8 cellular contexts compared by ENCODE assay signal in genomic region chr11:96156379-96156722, GRCh38.
DNase-seq lines count a peak whose midpoint lies in the region; ATAC-seq and TF ChIP-seq lines count a peak whose summit lies in the region.

No MANE protein-coding gene starts in this region.

- peaks cover 19% of the 10 kb centered on the region for H3K4me1 ChIP-seq in Loucy (ENCODE audit: insufficient read depth, low read length, poor library complexity, severe bottlenecking)
- peaks cover 16 to 41% of the 10 kb centered on the region in 2 donors for H3K4me1 ChIP-seq in adrenal gland (replicated peaks in 1 of 2)

- ATAC-seq in GM21447 (IDR thresholded peaks at IDR 0.05; ENCODE audit: unreplicated experiment): no peak

- no peaks in the 10 kb centered on the region for H3K9me3 ChIP-seq in Loucy (ENCODE audit: insufficient read depth, low read depth, low read length)
- H3K9me3 ChIP-seq in adrenal gland (replicated peaks in 1 of 3): no peaks in the 10 kb centered on the region

- no peaks in the 10 kb centered on the region for H3K27me3 ChIP-seq in Loucy (ENCODE audit: insufficient read depth, low read length, poor library complexity, severe bottlenecking)
- no peaks in the 10 kb centered on the region for H3K27me3 ChIP-seq in adrenal gland
- H3K27me3 ChIP-seq in layer of hippocampus (ENCODE audit: control insufficient read depth, insufficient read depth, low read length): no peaks in the 10 kb centered on the region

- DNase-seq in adrenal gland: no peak
- DNase-seq in stromal cell of bone marrow (ENCODE audit: low read depth): peak; percentile 74
- DNase-seq in retina: no peak
- no peak for DNase-seq in HT-29 (ENCODE audit: low spot score)
- no peak for DNase-seq in NCI-H446 treated with DMSO at 0.1 percent for 48 hours (lab: John Stamatoyannopoulos, UW)

- H3K36me3 ChIP-seq in Loucy (ENCODE audit: insufficient read depth, low read length) (no peaks in the 10 kb centered on the region), adrenal gland (replicated peaks in 1 of 2) (no peaks in the 10 kb centered on the region)

- H3F3A ChIP-seq in Loucy (ENCODE audit: low read depth): no peaks in the 10 kb centered on the region

- intact Hi-C loops in adrenal gland (cut with DNase I): no loop called here

- WGBS in adrenal gland, 4 donors: 6 to 18% (median 9%) methylated on average over 3 of the region's 3 CpGs

- H3K9ac ChIP-seq in Loucy (ENCODE audit: low read depth, low read length, poor library complexity, severe bottlenecking): no peak overlapping the region

- peak in 1 of 2 donors; percentile 31 for TF ChIP-seq POLR2A in adrenal gland (IDR thresholded peaks at IDR 0.05)

- H3K27ac ChIP-seq in adrenal gland: peak overlapping the region; percentile 14 to 95 (median 78)
- peak overlapping the region; percentile 71 for H3K27ac ChIP-seq in layer of hippocampus (ENCODE audit: low read depth, low read length)

- no peak for TF ChIP-seq CTCF in Loucy (conservative IDR thresholded peaks at IDR 0.05; ENCODE audit: low read length)
- TF ChIP-seq CTCF in adrenal gland (IDR thresholded peaks at IDR 0.05): no peak

- H2AFZ ChIP-seq in Loucy (ENCODE audit: low read length): 0 out of 2 replicates have a peak overlapping the region, but pooled peaks have one; percentile 29

- no peaks in the 10 kb centered on the region for H3K79me2 ChIP-seq in Loucy (ENCODE audit: insufficient read depth, low read length)

- no peaks in the 10 kb centered on the region for H3K9me2 ChIP-seq in Loucy (replicated peaks; ENCODE audit: low read depth, low read length)

- H4K20me1 ChIP-seq in Loucy (ENCODE audit: insufficient read depth, low read length, poor library complexity, severe bottlenecking): no peaks in the 10 kb centered on the region

- H3K4me3 ChIP-seq in Loucy (ENCODE audit: low read length, poor library complexity, severe bottlenecking) (no peak overlapping the region), adrenal gland (peak overlapping the region in 1 of 4 donors; percentile 25)

- H3K4me2 ChIP-seq in Loucy (ENCODE audit: low read depth, low read length, poor library complexity, severe bottlenecking): peak overlapping the region; percentile 6
